In genomic region chr7:92244803-92245486, GRCh38 we compare ENCODE assay signal across 8 cellular contexts.
A peak's percentile ranks its signal among the peaks of the same experiment; 100 is the strongest.
DNase-seq lines count a peak whose midpoint lies in the region; ATAC-seq and TF ChIP-seq lines count a peak whose summit lies in the region.

No MANE protein-coding gene starts in this region.

- H3K27me3 ChIP-seq in BLaER1 = no peaks in the 10 kb centered on the region
- no peaks in the 10 kb centered on the region for H3K27me3 ChIP-seq in MM.1S (replicated peaks; ENCODE audit: insufficient read depth, low read length)

- peak; percentile 9 for DNase-seq in MM.1S
- peak; percentile 8 for DNase-seq in astrocyte of the spinal cord (ENCODE audit: low read depth, low spot score)
- peak; percentile 49 for DNase-seq in inferior parietal cortex (ENCODE audit: extremely low spot score)
- DNase-seq in stimulated activated naive CD8-positive, alpha-beta T cell treated with anti-CD3 and anti-CD28 coated beads, Interleukin-15, amount 100 ng/mL, for 72 hours = no peak
- DNase-seq in GM19238 (ENCODE audit: insufficient read length, low spot score) = no peak

- H2AFZ ChIP-seq in MM.1S (ENCODE audit: low read length) = peak overlapping the region; percentile 89

- no peaks in the 10 kb centered on the region for H3K9me2 ChIP-seq in MM.1S (replicated peaks; ENCODE audit: insufficient read depth, low read length)

- TF ChIP-seq CTCF in MM.1S (IDR thresholded peaks at IDR 0.05; ENCODE audit: low read length) (no peak), astrocyte of the spinal cord (IDR thresholded peaks at IDR 0.05; ENCODE audit: low read depth, low read length) (no peak)

- H3K4me3 ChIP-seq in BLaER1 (peak overlapping the region; percentile 85), MM.1S (ENCODE audit: low read length) (peak overlapping the region; percentile 76), astrocyte of the spinal cord (ENCODE audit: low read depth, low read length) (peak overlapping the region; percentile 64)

- in situ Hi-C loops in astrocyte of the spinal cord (cut with HindIII; ENCODE audit: low sequenced_read_pairs) = no loop called here

- H3K4me3 Mint-ChIP-seq in stimulated activated naive CD8-positive, alpha-beta T cell treated with anti-CD3 and anti-CD28 coated beads, Interleukin-15, amount 100 ng/mL, for 72 hours = peak overlapping the region; percentile 88 to 98

- peaks cover 39% of the 10 kb centered on the region for H3K4me1 Mint-ChIP-seq in stimulated activated naive CD8-positive, alpha-beta T cell treated with anti-CD3 and anti-CD28 coated beads, Interleukin-15, amount 100 ng/mL, for 72 hours

- H3K4me1 ChIP-seq in BLaER1 (peaks cover 28% of the 10 kb centered on the region), MM.1S (ENCODE audit: low read length) (peaks cover 9% of the 10 kb centered on the region)

- H3K27ac ChIP-seq in BLaER1 (peak overlapping the region; percentile 92), MM.1S (ENCODE audit: low read length) (peak overlapping the region; percentile 77)

- peak overlapping the region; percentile 99 for H3K27ac Mint-ChIP-seq in stimulated activated naive CD8-positive, alpha-beta T cell treated with anti-CD3 and anti-CD28 coated beads, Interleukin-15, amount 100 ng/mL, for 72 hours

- H3K4me2 ChIP-seq in BLaER1 = peak overlapping the region; percentile 94
- peak overlapping the region; percentile 95 for H3K4me2 ChIP-seq in MM.1S (ENCODE audit: low read depth, low read length)

- no peaks in the 10 kb centered on the region for H3K9me3 Mint-ChIP-seq in stimulated activated naive CD8-positive, alpha-beta T cell treated with anti-CD3 and anti-CD28 coated beads, Interleukin-15, amount 100 ng/mL, for 72 hours

- H3K9me3 ChIP-seq in BLaER1 (no peaks in the 10 kb centered on the region), MM.1S (replicated peaks; ENCODE audit: insufficient read depth, low read length) (no peaks in the 10 kb centered on the region)

- H3K36me3 ChIP-seq in BLaER1 (peaks cover 22% of the 10 kb centered on the region), MM.1S (replicated peaks; ENCODE audit: insufficient read depth, low read length) (peaks cover 9% of the 10 kb centered on the region; the same call in 1 of the 2 replicates)

- peaks cover 32% of the 10 kb centered on the region for H4K20me1 ChIP-seq in BLaER1
- H4K20me1 ChIP-seq in MM.1S (ENCODE audit: insufficient read depth, low read length) = no peaks in the 10 kb centered on the region

- H3K79me2 ChIP-seq in MM.1S (ENCODE audit: low read length) = peaks cover 70% of the 10 kb centered on the region

- H3K9ac ChIP-seq in BLaER1 (peak overlapping the region; percentile 93), MM.1S (ENCODE audit: low read length) (peak overlapping the region; percentile 74)

- no peaks in the 10 kb centered on the region for H3K27me3 Mint-ChIP-seq in stimulated activated naive CD8-positive, alpha-beta T cell treated with anti-CD3 and anti-CD28 coated beads, Interleukin-15, amount 100 ng/mL, for 72 hours

- ATAC-seq in GM19395 (IDR thresholded peaks at IDR 0.05; ENCODE audit: unreplicated experiment) (peak; percentile 6), GM18519 (IDR thresholded peaks at IDR 0.05; ENCODE audit: low FRiP score, unreplicated experiment) (no peak)
- ATAC-seq in stimulated activated naive CD8-positive, alpha-beta T cell treated with anti-CD3 and anti-CD28 coated beads, Interleukin-15, amount 100 ng/mL, for 72 hours = no peak

- H3F3A ChIP-seq in MM.1S (ENCODE audit: insufficient read depth, low read length) = peaks cover 27% of the 10 kb centered on the region

Comparison
In these comparisons a context has a peak if more than half of its experiments do, and no peak if none do; other contexts are left out.
1. DNase-seq: peak in MM.1S (single experiment), astrocyte of the spinal cord (single experiment) and inferior parietal cortex (single experiment); none in stimulated activated naive CD8-positive, alpha-beta T cell treated with anti-CD3 and anti-CD28 coated beads, Interleukin-15, amount 100 ng/mL, for 72 hours (0 of 2) and GM19238 (single experiment).
2. Peak in every context shown above with its lines, with median percentiles within 50 percentile points of each other: H3K4me3 ChIP-seq.